In the genomic region with DNA sequence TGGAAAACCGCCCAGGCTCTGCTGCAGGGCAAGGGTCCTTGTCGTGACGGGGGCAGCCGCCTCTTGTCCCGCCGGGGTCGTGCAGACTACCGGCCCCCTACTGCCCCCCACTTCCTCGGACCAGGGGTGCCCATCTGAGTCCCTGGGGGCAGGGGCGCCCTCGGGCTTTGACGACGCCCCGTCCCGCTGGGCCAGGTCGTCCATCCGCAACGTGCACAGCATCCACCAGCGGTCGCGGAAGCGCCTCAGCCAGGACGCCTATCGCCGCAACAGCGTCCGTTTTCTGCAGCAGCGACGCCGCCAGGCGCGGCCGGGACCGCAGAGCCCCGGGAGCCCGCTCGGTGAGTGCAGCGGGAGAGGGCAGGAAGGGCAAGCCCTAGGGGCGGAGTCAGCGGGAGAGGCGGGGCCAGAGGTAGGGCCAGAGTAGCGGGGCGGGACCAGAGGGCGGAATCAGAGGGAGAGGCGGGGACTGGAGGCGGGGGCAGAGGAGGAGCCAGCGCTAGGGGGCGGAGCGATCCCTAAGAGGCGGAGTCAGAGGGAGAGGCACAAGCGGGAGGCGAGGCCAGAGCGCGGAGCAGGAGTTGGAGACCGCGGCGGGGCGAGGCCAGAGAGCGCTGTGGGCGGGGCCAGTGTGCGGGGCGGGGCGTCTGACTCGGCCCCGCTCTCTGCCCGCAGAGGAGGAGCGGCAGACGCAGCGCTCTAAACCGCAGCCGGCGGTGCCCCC, we compare ENCODE assay signal across 8 cellular contexts.
A peak's percentile ranks its signal among the peaks of the same experiment; 100 is the strongest.
DNase-seq lines count a peak whose midpoint lies in the region; ATAC-seq and TF ChIP-seq lines count a peak whose summit lies in the region.
"Not testable (repeated sequence)": the region's sequence is repeated elsewhere in the genome, so short reads cannot be mapped to it uniquely, and the experiment has no call there.

No MANE protein-coding gene starts in this region.

- H3K9ac ChIP-seq in neural progenitor cell, result not testable (repeated sequence)

- not testable (repeated sequence) for H4K20me1 ChIP-seq in neural progenitor cell (ENCODE audit: low read depth)

- not testable (repeated sequence) for H3K79me2 ChIP-seq in neural progenitor cell (ENCODE audit: low read depth)

- H3K4me1 ChIP-seq in CD8-positive, alpha-beta T cell (ENCODE audit: insufficient read depth, low read length); neural progenitor cell: not testable (repeated sequence)

- H3K4me3 ChIP-seq in CD8-positive, alpha-beta T cell (ENCODE audit: low read depth, low read length), result not testable (repeated sequence)
- H3K4me3 ChIP-seq in fibroblast of villous mesenchyme (ENCODE audit: low read depth, low read length) (peak overlapping the region; percentile 41), neural progenitor cell (peak overlapping the region; percentile 40)

- H3K27me3 Mint-ChIP-seq in CD8-positive, alpha-beta T cell (ENCODE audit: low read depth); T-helper 2 cell treated with Interferon-gamma antibody and Interleukin-4, amounts not matched to agents 5 μg/mL and 100 μg/mL, for 36 hours (ENCODE audit: low read depth); neural progenitor cell (ENCODE audit: insufficient read depth, low read depth): not testable (repeated sequence)

- not testable (repeated sequence) for H3K4me1 Mint-ChIP-seq in CD8-positive, alpha-beta T cell (ENCODE audit: low read depth); T-helper 2 cell treated with Interferon-gamma antibody and Interleukin-4, amounts not matched to agents 5 μg/mL and 100 μg/mL, for 36 hours (ENCODE audit: low read depth); neural progenitor cell

- peak overlapping the region; percentile 66 for H3K4me2 ChIP-seq in neural progenitor cell

- not testable (repeated sequence) for TF ChIP-seq CTCF in CD8-positive, alpha-beta T cell (IDR thresholded peaks at IDR 0.05); fibroblast of villous mesenchyme (IDR thresholded peaks at IDR 0.05; ENCODE audit: insufficient read depth, low read depth, low read length); neural progenitor cell (IDR thresholded peaks at IDR 0.05)

- CTCF ChIA-PET in CD8-positive, alpha-beta T cell (lab: Charles Lee), result not testable (repeated sequence)

- H3K4me3 Mint-ChIP-seq in CD8-positive, alpha-beta T cell; T-helper 2 cell treated with Interferon-gamma antibody and Interleukin-4, amounts not matched to agents 5 μg/mL and 100 μg/mL, for 36 hours; neural progenitor cell: not testable (repeated sequence)

- not testable (repeated sequence) for H3F3A ChIP-seq in neural progenitor cell (ENCODE audit: low read depth)

- POLR2A ChIA-PET in CD8-positive, alpha-beta T cell (lab: Charles Lee), result not testable (repeated sequence)

- not testable (repeated sequence) for H2AFZ ChIP-seq in neural progenitor cell (replicated peaks)

- H3K27ac ChIP-seq in CD8-positive, alpha-beta T cell (ENCODE audit: low read depth, low read length); neural progenitor cell: not testable (repeated sequence)

- peak; percentile 94 for ATAC-seq in CD8-positive, alpha-beta T cell
- ATAC-seq in GM21515 (IDR thresholded peaks at IDR 0.05; ENCODE audit: unreplicated experiment), result peak; percentile 92
- ATAC-seq in HG03135 (IDR thresholded peaks at IDR 0.05; ENCODE audit: unreplicated experiment), result peak; percentile 94

- not testable (repeated sequence) for H3K36me3 Mint-ChIP-seq in CD8-positive, alpha-beta T cell; T-helper 2 cell treated with Interferon-gamma antibody and Interleukin-4, amounts not matched to agents 5 μg/mL and 100 μg/mL, for 36 hours (ENCODE audit: low read depth); neural progenitor cell

- not testable (repeated sequence) for H3K27ac Mint-ChIP-seq in CD8-positive, alpha-beta T cell; T-helper 2 cell treated with Interferon-gamma antibody and Interleukin-4, amounts not matched to agents 5 μg/mL and 100 μg/mL, for 36 hours; neural progenitor cell

- not testable (repeated sequence) for H3K9me3 ChIP-seq in CD8-positive, alpha-beta T cell (ENCODE audit: low read length); neural progenitor cell (ENCODE audit: low read depth)

- peak; percentile 79 to 95 (median 92) for DNase-seq in CD8-positive, alpha-beta T cell
- peak; percentile 88 for DNase-seq in T-helper 2 cell treated with Interferon-gamma antibody and Interleukin-4, amounts not matched to agents 5 μg/mL and 100 μg/mL, for 36 hours (ENCODE audit: low spot score)
- DNase-seq in activated T-helper 9 cell treated with anti-CD3 and anti-CD28 coated beads, Interleukin-2, amount 50 U/mL, for 16 hours (ENCODE audit: low read depth), result peak; percentile 81
- DNase-seq in fibroblast of villous mesenchyme (ENCODE audit: low read depth); neural progenitor cell (ENCODE audit: low spot score): not testable (repeated sequence)
- peak; percentile 68 for DNase-seq in stimulated activated CD8-positive, alpha-beta memory T cell treated with anti-CD3 and anti-CD28 coated beads, Interleukin-15, amount 100 ng/mL, for 24 hours (ENCODE audit: low read depth)

- not testable (repeated sequence) for H3K9me3 Mint-ChIP-seq in CD8-positive, alpha-beta T cell; T-helper 2 cell treated with Interferon-gamma antibody and Interleukin-4, amounts not matched to agents 5 μg/mL and 100 μg/mL, for 36 hours; neural progenitor cell

- intact Hi-C loops in CD8-positive, alpha-beta T cell (cut with DNase I, micrococcal nuclease), result not testable (repeated sequence)

- H3K27me3 ChIP-seq in CD8-positive, alpha-beta T cell (ENCODE audit: insufficient read depth, low read length), result not testable (repeated sequence)
- peaks cover 13% of the 10 kb centered on the region for H3K27me3 ChIP-seq in neural progenitor cell

- not testable (repeated sequence) for H3K36me3 ChIP-seq in CD8-positive, alpha-beta T cell (ENCODE audit: insufficient read depth, low read length); neural progenitor cell
